Comparison of ENCODE assay signal across 24 cellular contexts in genomic region chr1:162323023-162323422, GRCh38. TPM values are rescaled to one million over a fixed set of nuclear protein-coding genes. Genes with fewer than 3 reads are reported as not detected.
"Had no signal": no experiment of that assay in that cellular context is flagged by ENCODE, and none has a peak within 500 bp of the region (broad histone marks: within the 10 kb centered on the region; RNA-seq: fewer than 3 reads in every experiment).

No MANE protein-coding gene starts in this region.

- ATAC-seq: HepG2 had no signal

- H3K4me3 ChIP-seq: SJSA1, SK-N-MC had no signal

- H3K4me1 ChIP-seq: SJSA1 had no signal

- H3K36me3 ChIP-seq: SJSA1 had no signal

- H3K9ac ChIP-seq: KMS-11 had no signal

- H3K27ac ChIP-seq: KMS-11, SJSA1 had no signal

- DNase-seq: IMR-90, Kasumi-1, MM.1S, NCI-H1092 treated with DMSO at 0.1 percent for 48 hours, NCI-H1436, NCI-H187, NCI-H2029, NCI-H2081 treated with DMSO at 0.1 percent for 48 hours, NCI-H2171 treated with DMSO at 0.1 percent for 48 hours, NCI-H345, NCI-H446 treated with DMSO at 0.1 percent for 48 hours, NCI-H510A treated with DMSO at 0.1 percent for 48 hours, NCI-H526, NCI-H774, Right ventricle myocardium superior, RPMI8226, SIG-M5, SW 1271 had no signal

- H3K9me3 ChIP-seq: SJSA1 had no signal

RNA-seq across cellular contexts. Expression of gene SPATA46, which starts 53.6 kb away (rescaled TPM):
- total RNA-seq: HepG2, HT-29, IMR-90, M059J, Right ventricle myocardium superior, SJSA1 had no signal
- polyA plus RNA-seq: HepG2, IMR-90 had no signal
